8 cellular contexts compared by ENCODE assay signal in genomic region chr2:230410861-230411464, GRCh38. TPM values are rescaled to one million over a fixed set of nuclear protein-coding genes. Genes with fewer than 3 reads are reported as not detected.
DNase-seq lines count a peak whose midpoint lies in the region; ATAC-seq and TF ChIP-seq lines count a peak whose summit lies in the region.

No MANE protein-coding gene starts in this region.

- DNase-seq in CD14-positive monocyte (ENCODE audit: low spot score) (no peak), OCI-M1 (lab: John Stamatoyannopoulos, UW) (peak; percentile 58), endodermal cell (no peak), neuronal stem cell (ENCODE audit: low spot score) (no peak), NCI-H2029 (lab: John Stamatoyannopoulos, UW) (no peak), HK-2 (ENCODE audit: unreplicated experiment) (no peak)
- DNase-seq in activated CD8-positive, alpha-beta memory T cell treated with anti-CD3 and anti-CD28 coated beads, Interleukin-2, amount 50 U/mL, for 48 hours = no peak

- H3K27me3 ChIP-seq in endodermal cell (ENCODE audit: control insufficient read depth, insufficient read depth, low read length, poor library complexity, severe bottlenecking) (peaks cover 46% of the 10 kb centered on the region), neuronal stem cell (ENCODE audit: control insufficient read depth in 3 of 3, insufficient read depth in 3 of 3, low read depth in 1 of 3, low read length in 3 of 3) (peaks cover 2 to 47% (median 17%) of the 10 kb centered on the region in 3 experiments)

- no peak overlapping the region for H2BK120ac ChIP-seq in neuronal stem cell (ENCODE audit: low read depth, low read length)

- H3K9ac ChIP-seq in endodermal cell (ENCODE audit: extremely low read depth, low read length, poor library complexity, severe bottlenecking) (no peak overlapping the region), neuronal stem cell (ENCODE audit: low read depth, low read length, poor library complexity) (no peak overlapping the region)

- no peak overlapping the region for H3K14ac ChIP-seq in neuronal stem cell (ENCODE audit: low read length)

- no peaks in the 10 kb centered on the region for H3K36me3 ChIP-seq in endodermal cell (ENCODE audit: control insufficient read depth, insufficient read depth, low read length)
- no peaks in the 10 kb centered on the region for H3K36me3 ChIP-seq in neuronal stem cell (replicated peaks in 1 of 2; ENCODE audit: control insufficient read depth in 2 of 2, insufficient read depth in 2 of 2, low read length in 2 of 2)

- no peak for TF ChIP-seq CTCF in CD14-positive monocyte (IDR thresholded peaks at IDR 0.05)
- no peak for TF ChIP-seq CTCF in endodermal cell (conservative IDR thresholded peaks at IDR 0.05)

- H3K36me3 Mint-ChIP-seq in CD14-positive monocyte (peaks cover 6 to 8% of the 10 kb centered on the region in 2 donors), endodermal cell (ENCODE audit: low read depth) (no peaks in the 10 kb centered on the region)

- H3K4me1 ChIP-seq in endodermal cell (ENCODE audit: control insufficient read depth, insufficient read depth, low read length) (no peaks in the 10 kb centered on the region), neuronal stem cell (ENCODE audit: control insufficient read depth in 2 of 2, insufficient read depth in 1 of 2, low read depth in 1 of 2, low read length in 2 of 2) (peaks cover 2 to 4% of the 10 kb centered on the region in 2 donors)

- no peak overlapping the region for H2BK15ac ChIP-seq in neuronal stem cell (ENCODE audit: low read length)

- H3K9me3 Mint-ChIP-seq in CD14-positive monocyte (peaks cover 0 to 2% (median 0%) of the 10 kb centered on the region in 7 donors), endodermal cell (no peaks in the 10 kb centered on the region)

- peak overlapping the region; percentile 27 for H3K18ac ChIP-seq in neuronal stem cell (ENCODE audit: low read length)

- no peak overlapping the region for H4K8ac ChIP-seq in neuronal stem cell (ENCODE audit: low read depth, low read length)

- no peak overlapping the region for H3K4ac ChIP-seq in neuronal stem cell (ENCODE audit: low read length)

- peaks cover 0 to 2% (median 0%) of the 10 kb centered on the region in 3 donors for H3K27me3 Mint-ChIP-seq in CD14-positive monocyte (ENCODE audit: low read depth in 3 of 3)
- H3K27me3 Mint-ChIP-seq in endodermal cell (ENCODE audit: insufficient read depth) = peaks cover 67% of the 10 kb centered on the region

- peak overlapping the region; percentile 98 for H2AFZ ChIP-seq in neuronal stem cell (ENCODE audit: low read length)

- no peak overlapping the region for H2BK12ac ChIP-seq in neuronal stem cell (ENCODE audit: low read length)

- ATAC-seq in GM21447 (IDR thresholded peaks at IDR 0.05; ENCODE audit: unreplicated experiment) = no peak

- H3K27ac ChIP-seq in endodermal cell (ENCODE audit: low read depth, low read length) (no peak overlapping the region), neuronal stem cell (replicated peaks; ENCODE audit: low read length) (no peak overlapping the region)

- H3K23ac ChIP-seq in neuronal stem cell (ENCODE audit: low read depth, low read length, poor library complexity) = peak overlapping the region; percentile 39

- H3K4me3 ChIP-seq in endodermal cell (ENCODE audit: low read length) (peak overlapping the region; percentile 81), neuronal stem cell (ENCODE audit: low read length in 2 of 2) (peak overlapping the region in 1 of 2 donors; percentile 58)

- H4K91ac ChIP-seq in neuronal stem cell (ENCODE audit: low read depth, low read length, poor library complexity) = no peak overlapping the region

- H3K4me3 Mint-ChIP-seq in CD14-positive monocyte (peak overlapping the region; percentile 100), endodermal cell (peak overlapping the region; percentile 75)

- no peak overlapping the region for H3K4me2 ChIP-seq in neuronal stem cell (ENCODE audit: insufficient read depth, low read length, poor library complexity, severe bottlenecking)

- peak overlapping the region; percentile 99 to 100 (median 99) for H3K27ac Mint-ChIP-seq in CD14-positive monocyte
- no peak overlapping the region for H3K27ac Mint-ChIP-seq in endodermal cell

- no peaks in the 10 kb centered on the region for H3K79me1 ChIP-seq in neuronal stem cell (ENCODE audit: low read depth, low read length)

- H2BK5ac ChIP-seq in neuronal stem cell (ENCODE audit: low read length) = no peak overlapping the region

- intact Hi-C loops in CD14-positive monocyte (cut with micrococcal nuclease) = loop anchor here (5.0 to 10.0 kb wide), 7 partner anchors 36 to 386 kb away; partner anchors contain the start of genes SP110 (in 1 of the 2), SP140 (in 1 of the 2) and SP140L (in 1 of the 2)

- H3K4me1 Mint-ChIP-seq in CD14-positive monocyte = peaks cover 59% of the 10 kb centered on the region
- H3K4me1 Mint-ChIP-seq in endodermal cell = peaks cover 3% of the 10 kb centered on the region

- peak overlapping the region; percentile 41 for H2AK5ac ChIP-seq in neuronal stem cell (ENCODE audit: low read depth, low read length)

- 85 to 89% methylated on average over 8 to 12 of the region's 12 CpGs for WGBS in endodermal cell (ENCODE audit: insufficient coverage in 1 of 2, insufficient read length in 1 of 2), 2 experiments
- WGBS in neuronal stem cell (ENCODE audit: extremely low coverage in 2 of 2, insufficient read length in 2 of 2, insufficient replicate concordance in 1 of 2), 2 donors = no CpG with 5 or more reads among the region's 12 CpGs

- H3K9me3 ChIP-seq in endodermal cell (ENCODE audit: control insufficient read depth, low read length) (no peaks in the 10 kb centered on the region), neuronal stem cell (replicated peaks in 1 of 2; ENCODE audit: control insufficient read depth in 2 of 2, insufficient read depth in 1 of 2, low read depth in 1 of 2, low read length in 2 of 2) (no peaks in the 10 kb centered on the region)

RNA-seq across cellular contexts. Expression of gene SP100, which starts 5.0 kb away (rescaled TPM):
- 10 to 100 TPM; 68.1 to 97.4 TPM for polyA plus RNA-seq in CD14-positive monocyte
- total RNA-seq in endodermal cell = under 1 TPM; 0.11 to 0.70 TPM
- polyA plus RNA-seq in endodermal cell (2013, experiment 1 of 2) = not detected
- polyA plus RNA-seq in endodermal cell (2013, experiment 2 of 2) = 0.50 TPM
- polyA plus RNA-seq in neuronal stem cell (2013, experiment 1 of 2) = 0.06 TPM
- 0.15 TPM for polyA plus RNA-seq in neuronal stem cell (2013, experiment 2 of 2)
